In the genomic region with DNA sequence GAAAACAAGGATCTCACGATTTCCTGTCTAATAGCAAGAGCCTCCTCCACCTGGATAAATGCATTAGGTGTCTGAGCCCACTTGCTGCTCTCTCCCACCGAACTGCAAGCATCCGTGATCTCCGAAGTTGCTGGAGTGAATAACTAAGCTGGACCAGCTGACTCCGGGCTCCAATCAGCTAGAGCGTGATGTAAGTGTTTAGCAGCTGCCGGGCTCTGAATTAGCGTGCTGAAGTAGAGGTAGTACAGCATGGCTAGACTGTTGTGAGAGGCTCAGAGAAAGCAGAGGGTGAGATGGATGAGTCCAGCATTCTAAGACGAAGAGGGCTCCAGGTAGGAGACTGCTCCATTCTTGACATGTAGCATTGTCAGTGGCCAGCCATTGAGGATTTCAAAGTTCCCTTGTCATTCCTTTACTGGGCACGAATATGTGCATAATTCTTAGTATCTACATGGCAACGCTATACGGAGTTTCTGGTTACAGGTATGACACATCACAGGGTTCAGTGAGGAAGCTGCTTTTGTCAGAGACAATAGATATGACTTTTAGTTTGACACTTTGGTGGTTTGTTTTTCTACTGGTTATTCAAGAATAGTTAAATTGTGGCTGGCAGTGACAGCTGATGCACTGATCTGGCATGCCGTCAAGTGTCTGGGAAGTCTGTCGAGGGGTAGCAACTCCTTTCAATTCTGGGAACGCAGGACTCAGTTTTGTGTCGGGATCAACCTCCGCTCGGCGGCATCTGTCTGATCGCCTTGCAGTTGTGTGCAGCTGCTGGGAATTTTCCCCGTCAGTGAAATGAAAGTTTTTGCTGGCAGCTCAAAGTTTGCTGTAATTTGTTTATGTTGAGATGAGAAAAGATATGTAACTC, we compare ENCODE assay signal across 8 cellular contexts.
DNase-seq lines count a peak whose midpoint lies in the region; ATAC-seq, FAIRE-seq and TF ChIP-seq lines count a peak whose summit lies in the region.
"Had no signal": no experiment of that assay in that cellular context is flagged by ENCODE, and none has a peak within 500 bp of the region (broad histone marks: within the 10 kb centered on the region; RNA-seq: fewer than 3 reads in every experiment).

No MANE protein-coding gene starts in this region.

- H3K4me3 ChIP-seq in astrocyte (ENCODE audit: insufficient read depth, low read depth, low read length), result peak overlapping the region; percentile 67
- no peak overlapping the region for H3K4me3 ChIP-seq in trophoblast cell (ENCODE audit: low read depth, low read length)
- peak overlapping the region; percentile 17 to 51 for H3K4me3 ChIP-seq in aorta (ENCODE audit: low read length in 2 of 2)

- H3K9me3 ChIP-seq in astrocyte (ENCODE audit: insufficient read depth, low read depth, low read length) (no peaks in the 10 kb centered on the region), trophoblast cell (ENCODE audit: insufficient read depth, low read depth, low read length) (no peaks in the 10 kb centered on the region), aorta (ENCODE audit: control insufficient read depth, low read length) (no peaks in the 10 kb centered on the region)

- ATAC-seq in GM18861 (IDR thresholded peaks at IDR 0.05; ENCODE audit: unreplicated experiment) (peak; percentile 59), HG03439 (IDR thresholded peaks at IDR 0.05; ENCODE audit: unreplicated experiment) (peak; percentile 74), left ventricle myocardium superior (peak; percentile 93), aorta (ENCODE audit: low FRiP score) (peak; percentile 90)

- H3K23ac ChIP-seq in trophoblast cell (ENCODE audit: low read length), result no peak overlapping the region

- no peak overlapping the region for H2BK5ac ChIP-seq in trophoblast cell (ENCODE audit: low read depth, low read length, poor library complexity)

- H4K91ac ChIP-seq in trophoblast cell (ENCODE audit: low read depth, low read length), result no peak overlapping the region

- no peaks in the 10 kb centered on the region for H3K79me1 ChIP-seq in trophoblast cell (ENCODE audit: low read length)

- no peak overlapping the region for H4K8ac ChIP-seq in trophoblast cell (ENCODE audit: low read depth, low read length)

- H3K4me1 Mint-ChIP-seq in astrocyte (ENCODE audit: low read depth, unreplicated experiment), result peaks cover 21% of the 10 kb centered on the region

- H4K20me1 ChIP-seq in astrocyte (ENCODE audit: insufficient read depth, low read length), result no peaks in the 10 kb centered on the region

- H2BK120ac ChIP-seq in trophoblast cell (ENCODE audit: insufficient read depth, low read length, poor library complexity), result no peak overlapping the region

- no peak overlapping the region for H3K14ac ChIP-seq in trophoblast cell (ENCODE audit: low read length)

- H3K36me3 Mint-ChIP-seq in astrocyte (ENCODE audit: low read depth, unreplicated experiment), result no peaks in the 10 kb centered on the region

- H3K9ac ChIP-seq in astrocyte (ENCODE audit: low read length) (peak overlapping the region; percentile 83), trophoblast cell (ENCODE audit: low read length) (no peak overlapping the region)

- H3K4me2 ChIP-seq in astrocyte (ENCODE audit: low read length) (peak overlapping the region; percentile 89), trophoblast cell (ENCODE audit: low read length) (peak overlapping the region; percentile 61)

- H3K36me3 ChIP-seq in astrocyte (ENCODE audit: insufficient read depth, low read length), result no peaks in the 10 kb centered on the region
- H3K36me3 ChIP-seq in trophoblast cell (ENCODE audit: control insufficient read depth in 1 of 2, insufficient read depth in 2 of 2, low read length in 2 of 2), result no peaks in the 10 kb centered on the region
- no peaks in the 10 kb centered on the region for H3K36me3 ChIP-seq in aorta (ENCODE audit: control insufficient read depth in 1 of 2, insufficient read depth in 2 of 2, low read length in 1 of 2)

- peak overlapping the region; percentile 83 for H3K4me3 Mint-ChIP-seq in astrocyte (ENCODE audit: unreplicated experiment)

- H2BK12ac ChIP-seq in trophoblast cell (ENCODE audit: low read length), result no peak overlapping the region

- no peaks in the 10 kb centered on the region for H3K9me3 Mint-ChIP-seq in astrocyte (ENCODE audit: unreplicated experiment)

- H4K12ac ChIP-seq in trophoblast cell (ENCODE audit: low read depth, low read length), result no peak overlapping the region

- no peaks in the 10 kb centered on the region for H3K27me3 Mint-ChIP-seq in astrocyte (ENCODE audit: low read depth, unreplicated experiment)

- DNase-seq in SK-N-DZ (ENCODE audit: low spot score), result peak; percentile 56
- peak; percentile 82 for DNase-seq in astrocyte (ENCODE audit: low read depth)
- DNase-seq in left ventricle myocardium superior, result peak; percentile 71
- peak; percentile 62 to 79 for DNase-seq in trophoblast cell
- peak; percentile 68 to 84 for DNase-seq in aorta

- TF ChIP-seq CTCF in astrocyte (IDR thresholded peaks at IDR 0.05; ENCODE audit: insufficient read depth, low read depth, low read length), result no peak

- no CpG with 5 or more reads among the region's 21 CpGs for WGBS in trophoblast cell (ENCODE audit: extremely low coverage, insufficient coverage, insufficient read length)
- 1% methylated on average over 21 of the region's 21 CpGs for WGBS in aorta, 2 donors

- H3K18ac ChIP-seq in trophoblast cell (ENCODE audit: low read length), result no peak overlapping the region

- H3K27ac ChIP-seq in astrocyte (ENCODE audit: low read depth, low read length), result peak overlapping the region; percentile 81
- H3K27ac ChIP-seq in trophoblast cell (ENCODE audit: low read depth, low read length), result no peak overlapping the region
- no peak overlapping the region for H3K27ac ChIP-seq in aorta (ENCODE audit: low read depth in 1 of 2, low read length in 2 of 2)

- no peaks in the 10 kb centered on the region for H3K27me3 ChIP-seq in astrocyte (ENCODE audit: insufficient read depth, low read length)
- no peaks in the 10 kb centered on the region for H3K27me3 ChIP-seq in trophoblast cell (ENCODE audit: insufficient read depth, low read length)
- no peaks in the 10 kb centered on the region for H3K27me3 ChIP-seq in aorta (ENCODE audit: control insufficient read depth in 1 of 2, insufficient read depth in 2 of 2, low read length in 1 of 2)

- no peak overlapping the region for H3K4ac ChIP-seq in trophoblast cell (ENCODE audit: low read depth, low read length)

- no peak for FAIRE-seq in astrocyte (lab: Jason Lieb, UNC)
- FAIRE-seq: endometrium had no signal

- H2AFZ ChIP-seq in astrocyte (ENCODE audit: low read depth, low read length), result peak overlapping the region; percentile 77
- no peak overlapping the region for H2AFZ ChIP-seq in trophoblast cell (ENCODE audit: insufficient read depth, low read length, poor library complexity)

- H3K79me2 ChIP-seq in astrocyte (ENCODE audit: insufficient read depth, low read length) (no peaks in the 10 kb centered on the region), trophoblast cell (ENCODE audit: control insufficient read depth, insufficient read depth, low read length, poor library complexity) (no peaks in the 10 kb centered on the region)

- peak overlapping the region; percentile 99 for H3K27ac Mint-ChIP-seq in astrocyte (ENCODE audit: unreplicated experiment)

- no peak overlapping the region for H2AK5ac ChIP-seq in trophoblast cell (ENCODE audit: low read length)

- H3K4me1 ChIP-seq in astrocyte (ENCODE audit: insufficient read depth, low read length) (peaks cover 10% of the 10 kb centered on the region), trophoblast cell (ENCODE audit: control insufficient read depth in 1 of 2, insufficient read depth in 2 of 2, low read length in 2 of 2) (peaks cover 3 to 11% of the 10 kb centered on the region in 2 experiments), aorta (ENCODE audit: control insufficient read depth in 1 of 2, insufficient read depth in 2 of 2, low read length in 2 of 2) (peaks cover 0 to 2% of the 10 kb centered on the region in 2 donors)

- intact Hi-C loops in left ventricle myocardium superior (cut with micrococcal nuclease), result no loop called here
- intact Hi-C loops in aorta (cut with DNase I), result no loop called here
